9 cellular contexts compared by ENCODE assay signal in the genomic region with DNA sequence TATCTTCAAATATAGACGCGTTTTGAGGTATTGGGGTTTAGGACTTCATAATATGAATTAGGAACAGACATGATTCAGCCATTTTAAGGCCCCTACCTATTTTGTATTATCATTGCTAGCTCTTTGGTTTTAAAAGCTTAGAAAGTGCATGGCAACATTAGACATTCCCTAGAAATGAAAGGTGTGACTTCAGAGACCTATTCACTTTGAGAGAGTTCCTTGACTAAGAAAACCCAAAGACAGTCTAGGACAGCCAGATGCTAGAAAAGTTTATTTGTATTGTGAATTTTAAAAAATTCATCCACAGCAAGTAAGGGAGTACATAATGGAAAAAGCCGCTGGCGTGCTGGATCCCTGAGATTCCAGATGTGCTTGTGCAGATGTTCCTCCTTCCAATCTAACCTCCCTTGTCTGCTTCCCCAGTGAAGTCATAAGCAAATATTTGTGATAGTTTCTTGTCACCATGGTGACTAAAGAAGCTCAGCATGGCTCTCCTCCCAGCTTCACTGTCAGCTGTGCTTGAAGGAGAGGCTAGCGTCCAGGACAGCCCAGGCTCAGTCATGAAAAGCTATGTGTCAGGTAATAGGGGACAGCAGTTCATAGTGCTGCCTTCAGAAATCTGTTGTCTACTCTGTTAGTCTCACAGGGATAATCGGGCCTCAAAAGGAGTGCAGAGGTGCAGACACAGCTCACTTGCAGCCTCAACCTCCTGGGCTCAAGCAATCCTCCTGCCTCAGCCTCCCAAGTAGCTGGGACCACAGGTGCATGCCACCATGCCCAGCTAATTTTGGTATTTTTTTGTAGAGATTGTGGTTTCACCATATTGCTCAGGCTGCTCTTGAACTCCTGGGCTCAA. TPM values are rescaled to one million over a fixed set of nuclear protein-coding genes. Genes with fewer than 3 reads are reported as not detected.
DNase-seq lines count a peak whose midpoint lies in the region; ATAC-seq, FAIRE-seq and TF ChIP-seq lines count a peak whose summit lies in the region.
"Had no signal": no experiment of that assay in that cellular context is flagged by ENCODE, and none has a peak within 500 bp of the region (broad histone marks: within the 10 kb centered on the region; RNA-seq: fewer than 3 reads in every experiment).

No MANE protein-coding gene starts in this region.

- H2BK120ac ChIP-seq in neuronal stem cell (ENCODE audit: low read depth, low read length): no peak overlapping the region

- WGBS in neuronal stem cell (ENCODE audit: extremely low coverage in 2 of 2, insufficient read length in 2 of 2, insufficient replicate concordance in 1 of 2), 2 donors: no CpG with 5 or more reads among the region's 6 CpGs

- no peaks in the 10 kb centered on the region for H3K9me3 ChIP-seq in left lung
- peaks cover 3 to 7% of the 10 kb centered on the region in 2 donors for H3K9me3 ChIP-seq in neuronal stem cell (replicated peaks in 1 of 2; ENCODE audit: control insufficient read depth in 2 of 2, insufficient read depth in 1 of 2, low read depth in 1 of 2, low read length in 2 of 2)

- no peak overlapping the region for H3K14ac ChIP-seq in neuronal stem cell (ENCODE audit: low read length)

- no peak overlapping the region for H4K91ac ChIP-seq in neuronal stem cell (ENCODE audit: low read depth, low read length, poor library complexity)

- H3K36me3 ChIP-seq in bronchial epithelial cell (ENCODE audit: control insufficient read depth, insufficient read depth, low read length) (peaks cover 1% of the 10 kb centered on the region), left lung (no peaks in the 10 kb centered on the region), neuronal stem cell (replicated peaks in 1 of 2; ENCODE audit: control insufficient read depth in 2 of 2, insufficient read depth in 2 of 2, low read length in 2 of 2) (no peaks in the 10 kb centered on the region)

- no peak overlapping the region for H3K4me2 ChIP-seq in neuronal stem cell (ENCODE audit: insufficient read depth, low read length, poor library complexity, severe bottlenecking)

- DNase-seq in A172 (ENCODE audit: low spot score) (peak; percentile 4), HT-29 (ENCODE audit: low spot score) (peak; percentile 71), bronchial epithelial cell (ENCODE audit: low read depth) (peak; percentile 61), left lung (peak in 1 of 2 donors; percentile 50), neuronal stem cell (ENCODE audit: low spot score) (no peak)

- no peaks in the 10 kb centered on the region for H3K27me3 ChIP-seq in bronchial epithelial cell (ENCODE audit: control insufficient read depth, insufficient read depth, low read length)
- H3K27me3 ChIP-seq in left lung: no peaks in the 10 kb centered on the region
- H3K27me3 ChIP-seq in neuronal stem cell (ENCODE audit: control insufficient read depth in 3 of 3, insufficient read depth in 3 of 3, low read depth in 1 of 3, low read length in 3 of 3): no peaks in the 10 kb centered on the region

- no peak overlapping the region for H4K8ac ChIP-seq in neuronal stem cell (ENCODE audit: low read depth, low read length)

- H3K9ac ChIP-seq in neuronal stem cell (ENCODE audit: low read depth, low read length, poor library complexity): no peak overlapping the region

- H3K4me1 ChIP-seq in left lung (peaks cover 9 to 18% of the 10 kb centered on the region in 2 donors), neuronal stem cell (ENCODE audit: control insufficient read depth in 2 of 2, insufficient read depth in 1 of 2, low read depth in 1 of 2, low read length in 2 of 2) (peaks cover 0 to 10% of the 10 kb centered on the region in 2 donors)

- intact Hi-C loops in left lung (cut with DNase I): no loop called here

- H3K27ac ChIP-seq in left lung (peak overlapping the region in 1 of 2 donors; percentile 42), neuronal stem cell (replicated peaks; ENCODE audit: low read length) (no peak overlapping the region)

- H2AFZ ChIP-seq in neuronal stem cell (ENCODE audit: low read length): no peak overlapping the region

- H3K4ac ChIP-seq in neuronal stem cell (ENCODE audit: low read length): no peak overlapping the region

- H2BK12ac ChIP-seq in neuronal stem cell (ENCODE audit: low read length): no peak overlapping the region

- H3K4me3 ChIP-seq in bronchial epithelial cell (ENCODE audit: low read depth, low read length) (no peak overlapping the region), left lung (no peak overlapping the region), neuronal stem cell (ENCODE audit: low read length in 2 of 2) (no peak overlapping the region)
- H3K4me3 ChIP-seq: skin epidermis had no signal

- peak; percentile 90 for ATAC-seq in left lung
- no peak for ATAC-seq in HG02588 (IDR thresholded peaks at IDR 0.05; ENCODE audit: unreplicated experiment)
- no peak for ATAC-seq in GM19452 (IDR thresholded peaks at IDR 0.05; ENCODE audit: unreplicated experiment)
- ATAC-seq in HG03571 (IDR thresholded peaks at IDR 0.05; ENCODE audit: unreplicated experiment): no peak

- H3K79me1 ChIP-seq in neuronal stem cell (ENCODE audit: low read depth, low read length): peaks cover 7% of the 10 kb centered on the region

- H2BK5ac ChIP-seq in neuronal stem cell (ENCODE audit: low read length): no peak overlapping the region

- no peak overlapping the region for H3K23ac ChIP-seq in neuronal stem cell (ENCODE audit: low read depth, low read length, poor library complexity)

- H2AK5ac ChIP-seq in neuronal stem cell (ENCODE audit: low read depth, low read length): no peak overlapping the region

- FAIRE-seq in bronchial epithelial cell (lab: Jason Lieb, UNC): no peak

- H2BK15ac ChIP-seq in neuronal stem cell (ENCODE audit: low read length): no peak overlapping the region

- TF ChIP-seq CTCF in bronchial epithelial cell (IDR thresholded peaks at IDR 0.05; ENCODE audit: insufficient read depth, low read length, severe bottlenecking): no peak
- no peak for TF ChIP-seq CTCF in left lung (IDR thresholded peaks at IDR 0.05)

- H3K18ac ChIP-seq in neuronal stem cell (ENCODE audit: low read length): no peak overlapping the region

RNA-seq across cellular contexts. Expression of gene KPNA6, which starts 34.8 kb away (rescaled TPM):
- total RNA-seq in A172 (2014; rRNA removed; shearing (Covaris generic)): 35.5 and 37.8 TPM in 2 replicates
- total RNA-seq in HT-29 (2014; rRNA removed; shearing (Covaris generic)): 22.9 and 25.4 TPM in 2 replicates
- 24.2 and 31.1 TPM in 2 replicates for total RNA-seq in bronchial epithelial cell
- total RNA-seq in left lung: 10 to 100 TPM; 70.2 to 73.2 TPM
- polyA plus RNA-seq in neuronal stem cell (2013, experiment 1 of 2): 24.0 TPM
- 24.9 TPM for polyA plus RNA-seq in neuronal stem cell (2013, experiment 2 of 2)

RNA-seq across cellular contexts. Expression of gene TXLNA, which starts 36.8 kb away (rescaled TPM):
- total RNA-seq in A172 (2014; rRNA removed; shearing (Covaris generic)): 22.1 and 24.6 TPM in 2 replicates
- total RNA-seq in HT-29 (2014; rRNA removed; shearing (Covaris generic)): 48.6 and 54.8 TPM in 2 replicates
- total RNA-seq in bronchial epithelial cell (54.0 and 62.7 TPM in 2 replicates), left lung (10 to 100 TPM; 54.0 to 56.4 TPM)
- 20.5 TPM for polyA plus RNA-seq in neuronal stem cell (2013, experiment 1 of 2)
- polyA plus RNA-seq in neuronal stem cell (2013, experiment 2 of 2): 20.6 TPM

RNA-seq across cellular contexts. Expression of gene CCDC28B, which starts 57.7 kb away (rescaled TPM):
- total RNA-seq in A172 (2014; rRNA removed; shearing (Covaris generic)): 5.7 and 9.1 TPM in 2 replicates
- 9.5 and 12.3 TPM in 2 replicates for total RNA-seq in HT-29 (2014; rRNA removed; shearing (Covaris generic))
- total RNA-seq in bronchial epithelial cell (1.2 and 2.9 TPM in 2 replicates), left lung (1 to 10 TPM; 7.2 to 9.0 TPM)
- polyA plus RNA-seq in neuronal stem cell (2013, experiment 1 of 2): 23.0 TPM
- 22.7 TPM for polyA plus RNA-seq in neuronal stem cell (2013, experiment 2 of 2)
